Comparison of ENCODE assay signal across 1 cellular context in genomic region chr9:6006968-6007769, GRCh38.
TF ChIP-seq lines count a peak whose summit lies in the region.

No MANE protein-coding gene starts in this region.

TF ChIP-seq in K562, 482 proteins besides CTCF, POLR2A, EP300 and RAD21 (continued from another document and continues in another):
- TF ChIP-seq, protein P1, sequence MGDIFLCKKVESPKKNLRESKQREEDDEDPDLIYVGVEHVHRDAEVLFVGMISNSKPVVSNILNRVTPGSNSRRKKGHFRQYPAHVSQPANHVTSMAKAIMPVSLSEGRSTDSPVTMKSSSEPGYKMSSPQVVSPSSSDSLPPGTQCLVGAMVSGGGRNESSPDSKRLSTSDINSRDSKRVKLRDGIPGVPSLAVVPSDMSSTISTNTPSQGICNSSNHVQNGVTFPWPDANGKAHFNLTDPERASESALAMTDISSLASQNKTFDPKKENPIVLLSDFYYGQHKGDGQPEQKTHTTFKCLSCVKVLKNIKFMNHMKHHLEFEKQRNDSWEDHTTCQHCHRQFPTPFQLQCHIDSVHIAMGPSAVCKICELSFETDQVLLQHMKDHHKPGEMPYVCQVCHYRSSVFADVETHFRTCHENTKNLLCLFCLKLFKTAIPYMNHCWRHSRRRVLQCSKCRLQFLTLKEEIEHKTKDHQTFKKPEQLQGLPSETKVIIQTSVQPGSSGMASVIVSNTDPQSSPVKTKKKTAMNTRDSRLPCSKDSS (IDR thresholded peaks at IDR 0.05; ENCODE audit: low read depth, partially characterized antibody), result no peak
- TF ChIP-seq, protein P2, sequence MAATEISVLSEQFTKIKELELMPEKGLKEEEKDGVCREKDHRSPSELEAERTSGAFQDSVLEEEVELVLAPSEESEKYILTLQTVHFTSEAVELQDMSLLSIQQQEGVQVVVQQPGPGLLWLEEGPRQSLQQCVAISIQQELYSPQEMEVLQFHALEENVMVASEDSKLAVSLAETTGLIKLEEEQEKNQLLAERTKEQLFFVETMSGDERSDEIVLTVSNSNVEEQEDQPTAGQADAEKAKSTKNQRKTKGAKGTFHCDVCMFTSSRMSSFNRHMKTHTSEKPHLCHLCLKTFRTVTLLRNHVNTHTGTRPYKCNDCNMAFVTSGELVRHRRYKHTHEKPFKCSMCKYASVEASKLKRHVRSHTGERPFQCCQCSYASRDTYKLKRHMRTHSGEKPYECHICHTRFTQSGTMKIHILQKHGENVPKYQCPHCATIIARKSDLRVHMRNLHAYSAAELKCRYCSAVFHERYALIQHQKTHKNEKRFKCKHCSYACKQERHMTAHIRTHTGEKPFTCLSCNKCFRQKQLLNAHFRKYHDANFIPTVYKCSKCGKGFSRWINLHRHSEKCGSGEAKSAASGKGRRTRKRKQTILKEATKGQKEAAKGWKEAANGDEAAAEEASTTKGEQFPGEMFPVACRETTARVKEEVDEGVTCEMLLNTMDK (IDR thresholded peaks at IDR 0.05; ENCODE audit: borderline replicate concordance, insufficient read depth, low read depth, low read length, poor library complexity, severe bottlenecking), result no peak
- TF ChIP-seq BMI1 (IDR thresholded peaks at IDR 0.05; ENCODE audit: low read length), result no peak
- peak; percentile 97 for TF ChIP-seq MNT (conservative IDR thresholded peaks at IDR 0.05)
- TF ChIP-seq, protein P3, sequence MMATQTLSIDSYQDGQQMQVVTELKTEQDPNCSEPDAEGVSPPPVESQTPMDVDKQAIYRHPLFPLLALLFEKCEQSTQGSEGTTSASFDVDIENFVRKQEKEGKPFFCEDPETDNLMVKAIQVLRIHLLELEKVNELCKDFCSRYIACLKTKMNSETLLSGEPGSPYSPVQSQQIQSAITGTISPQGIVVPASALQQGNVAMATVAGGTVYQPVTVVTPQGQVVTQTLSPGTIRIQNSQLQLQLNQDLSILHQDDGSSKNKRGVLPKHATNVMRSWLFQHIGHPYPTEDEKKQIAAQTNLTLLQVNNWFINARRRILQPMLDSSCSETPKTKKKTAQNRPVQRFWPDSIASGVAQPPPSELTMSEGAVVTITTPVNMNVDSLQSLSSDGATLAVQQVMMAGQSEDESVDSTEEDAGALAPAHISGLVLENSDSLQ (IDR thresholded peaks at IDR 0.05), result peak; percentile 35
- TF ChIP-seq, protein P4, sequence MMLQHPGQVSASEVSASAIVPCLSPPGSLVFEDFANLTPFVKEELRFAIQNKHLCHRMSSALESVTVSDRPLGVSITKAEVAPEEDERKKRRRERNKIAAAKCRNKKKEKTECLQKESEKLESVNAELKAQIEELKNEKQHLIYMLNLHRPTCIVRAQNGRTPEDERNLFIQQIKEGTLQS (IDR thresholded peaks at IDR 0.05), result no peak
- TF ChIP-seq, protein P4 (CRISPR knock-in tag; conservative IDR thresholded peaks at IDR 0.05), result no peak
- TF ChIP-seq ARHGAP35 (IDR thresholded peaks at IDR 0.05; ENCODE audit: partially characterized antibody), result no peak
- 0 out of 2 replicates have a peak, but pooled peaks have one; percentile 9 for TF ChIP-seq MTA3 (IDR thresholded peaks at IDR 0.05; ENCODE audit: borderline replicate concordance)
- no peak for TF ChIP-seq ZNF24 (IDR thresholded peaks at IDR 0.05)
- TF ChIP-seq HNRNPK (IDR thresholded peaks at IDR 0.05; ENCODE audit: low read depth, low read length, poor library complexity, severe bottlenecking), result no peak
- 0 out of 4 replicates have a peak, but pooled peaks of 1 of the 2 experiments have one; percentile 37 for TF ChIP-seq MAZ (CRISPR knock-in tag; conservative IDR thresholded peaks at IDR 0.05 in 1 of 2, IDR thresholded peaks at IDR 0.05 in 1 of 2)
- no peak for TF ChIP-seq PHTF2 (CRISPR knock-in tag; IDR thresholded peaks at IDR 0.05)
- TF ChIP-seq STAT5A (IDR thresholded peaks at IDR 0.05; ENCODE audit: borderline replicate concordance, low read length), result no peak
- TF ChIP-seq CREB1 (IDR thresholded peaks at IDR 0.05), result no peak
- peak; percentile 43; the same call in 1 of the 2 replicates for TF ChIP-seq CREB1 (CRISPR knock-in tag; IDR thresholded peaks at IDR 0.05)
- no peak for TF ChIP-seq SETDB1 (IDR thresholded peaks at IDR 0.05; ENCODE audit: low read length)
- no peak for TF ChIP-seq MCM3 (IDR thresholded peaks at IDR 0.05)
- no peak for TF ChIP-seq ZBTB40 (IDR thresholded peaks at IDR 0.05)
- TF ChIP-seq ZBTB40 (CRISPR knock-in tag; IDR thresholded peaks at IDR 0.05), result no peak
- no peak for TF ChIP-seq STAT5B (CRISPR knock-in tag; IDR thresholded peaks at IDR 0.05)
- TF ChIP-seq RBM14 (IDR thresholded peaks at IDR 0.05; ENCODE audit: borderline replicate concordance, insufficient read depth, low read depth, low read length), result no peak
- TF ChIP-seq BCL6 (CRISPR knock-in tag; IDR thresholded peaks at IDR 0.05), result no peak
- TF ChIP-seq HNRNPUL1 (IDR thresholded peaks at IDR 0.05; ENCODE audit: low read length), result no peak
- TF ChIP-seq ZNF583 (CRISPR knock-in tag; IDR thresholded peaks at IDR 0.05), result no peak
- TF ChIP-seq ZC3H11A (IDR thresholded peaks at IDR 0.05; ENCODE audit: low read depth, low read length), result no peak
- TF ChIP-seq MAFF (IDR thresholded peaks at IDR 0.05; ENCODE audit: low read length), result no peak
- TF ChIP-seq PCBP1 (IDR thresholded peaks at IDR 0.05; ENCODE audit: low read depth, low read length, poor library complexity, severe bottlenecking), result peak; percentile 20
- no peak for TF ChIP-seq ZNF133 (CRISPR knock-in tag; IDR thresholded peaks at IDR 0.05)
- TF ChIP-seq ATF1 (CRISPR knock-in tag; IDR thresholded peaks at IDR 0.05), result no peak
- 0 out of 2 replicates have a peak, but pooled peaks have one; percentile 15 for TF ChIP-seq ATF1 (tag; IDR thresholded peaks at IDR 0.05)
- no peak for TF ChIP-seq CREB3 (tag; conservative IDR thresholded peaks at IDR 0.05; ENCODE audit: low read depth)
- no peak for TF ChIP-seq POLR2B (IDR thresholded peaks at IDR 0.05; ENCODE audit: low read depth, partially characterized antibody)
- TF ChIP-seq TFAP4 (CRISPR knock-in tag; IDR thresholded peaks at IDR 0.05; ENCODE audit: borderline replicate concordance), result peak; percentile 11; the same call in 1 of the 2 replicates
- TF ChIP-seq MBD2 (IDR thresholded peaks at IDR 0.05; ENCODE audit: borderline replicate concordance, low read depth), result no peak
- TF ChIP-seq MBD1 (CRISPR knock-in tag; IDR thresholded peaks at IDR 0.05), result no peak
- no peak for TF ChIP-seq SMAD1 (IDR thresholded peaks at IDR 0.05; ENCODE audit: low read depth, low read length, partially characterized antibody)
- no peak for TF ChIP-seq PURB (CRISPR knock-in tag; IDR thresholded peaks at IDR 0.05; ENCODE audit: low read depth)
- no peak for TF ChIP-seq PTRF (tag; IDR thresholded peaks at IDR 0.05)
- TF ChIP-seq FOXK2 (conservative IDR thresholded peaks at IDR 0.05 in 1 of 2, IDR thresholded peaks at IDR 0.05 in 1 of 2; ENCODE audit: low read depth in 2 of 2), result peak; percentile 27 to 40; a peak in 2 of 4 replicates
- no peak for TF ChIP-seq HLTF (IDR thresholded peaks at IDR 0.05)
- no peak for TF ChIP-seq FOSL1 (tag; conservative IDR thresholded peaks at IDR 0.05)
- TF ChIP-seq SP2 (IDR thresholded peaks at IDR 0.05; ENCODE audit: extremely low read depth, low read depth, low read length, poor library complexity, severe bottlenecking), result no peak
- no peak for TF ChIP-seq TOE1 (IDR thresholded peaks at IDR 0.05; ENCODE audit: borderline replicate concordance)
- TF ChIP-seq TOE1 (CRISPR knock-in tag; IDR thresholded peaks at IDR 0.05; ENCODE audit: borderline replicate concordance, low read depth), result no peak
- TF ChIP-seq SMC3 (conservative IDR thresholded peaks at IDR 0.05; ENCODE audit: insufficient read depth, low read depth, low read length), result no peak
- no peak for TF ChIP-seq XRCC4 (IDR thresholded peaks at IDR 0.05; ENCODE audit: extremely low read depth, insufficient read depth, insufficient read length)
